Comparison of ENCODE assay signal across 1 cellular context in the genomic region with DNA sequence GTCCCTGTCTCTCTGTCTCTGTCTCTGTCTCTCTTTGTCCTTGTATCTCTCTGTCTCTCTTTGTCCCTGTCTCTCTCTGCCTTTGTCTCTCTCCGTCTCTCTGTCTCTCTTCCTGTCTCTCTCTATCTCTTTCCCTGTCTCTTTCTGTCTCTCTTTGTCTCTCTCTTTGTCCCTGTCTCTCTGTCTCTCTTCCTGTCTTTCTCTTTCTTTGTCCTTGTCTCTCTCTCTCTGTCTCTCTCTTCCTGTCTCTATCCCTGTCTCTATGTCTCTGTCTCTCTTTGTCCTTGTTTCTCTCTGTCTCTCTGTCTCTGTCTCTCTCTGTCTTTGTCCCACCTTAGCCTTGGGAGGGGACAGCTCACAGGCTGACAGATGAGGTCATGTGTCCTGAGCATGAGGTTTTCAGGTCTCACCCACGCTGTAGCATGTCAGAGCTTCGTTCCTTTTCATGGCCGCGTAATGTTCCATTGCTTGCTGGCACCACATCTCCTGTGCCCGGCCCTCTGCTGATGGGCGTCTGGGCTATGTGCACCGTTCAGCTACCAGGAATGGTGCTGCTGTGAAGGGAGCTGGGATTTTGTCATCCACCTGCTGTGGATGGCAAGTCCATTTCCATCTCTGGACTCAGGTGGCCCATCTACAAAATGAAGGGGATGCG.
TF ChIP-seq lines count a peak whose summit lies in the region.

No MANE protein-coding gene starts in this region.

TF ChIP-seq in K562, 482 proteins besides CTCF, POLR2A, EP300 and RAD21 (continued from another document):
- TF ChIP-seq CHD2 (IDR thresholded peaks at IDR 0.05; ENCODE audit: low read depth, low read length) (no peak), ZNF583 (CRISPR knock-in tag; IDR thresholded peaks at IDR 0.05) (no peak), SAFB (IDR thresholded peaks at IDR 0.05; ENCODE audit: borderline replicate concordance, low read depth, low read length) (no peak), FOXK1 (CRISPR knock-in tag; IDR thresholded peaks at IDR 0.05; ENCODE audit: borderline replicate concordance) (no peak), RCOR1 (IDR thresholded peaks at IDR 0.05; ENCODE audit: borderline replicate concordance in 1 of 2, low read depth in 2 of 2, low read length in 2 of 2) (no peak), ZNF449 (CRISPR knock-in tag; IDR thresholded peaks at IDR 0.05) (no peak), SP1 (CRISPR knock-in tag; IDR thresholded peaks at IDR 0.05) (no peak), ZNF277 (CRISPR knock-in tag; IDR thresholded peaks at IDR 0.05; ENCODE audit: borderline replicate concordance) (no peak), FOXP1 (CRISPR knock-in tag; IDR thresholded peaks at IDR 0.05) (0 out of 2 replicates have a peak, but pooled peaks have one; percentile 68), TEAD1 (CRISPR knock-in tag; IDR thresholded peaks at IDR 0.05) (0 out of 4 replicates have a peak, but pooled peaks of 1 of the 2 experiments have one; percentile 13), HNRNPUL1 (IDR thresholded peaks at IDR 0.05; ENCODE audit: low read length) (no peak), GABPB1 (CRISPR knock-in tag; IDR thresholded peaks at IDR 0.05) (no peak), PTBP1 (IDR thresholded peaks at IDR 0.05; ENCODE audit: low read depth, low read length) (peak; percentile 47; the same call in 1 of the 2 replicates), ZNF766 (CRISPR knock-in tag; conservative IDR thresholded peaks at IDR 0.05) (no peak), USF2 (CRISPR knock-in tag; IDR thresholded peaks at IDR 0.05) (0 out of 2 replicates have a peak, but pooled peaks have one; percentile 1), HDAC1 (IDR thresholded peaks at IDR 0.05) (0 out of 4 replicates have a peak, but pooled peaks of 1 of the 2 experiments have one; percentile 24), EWSR1 (IDR thresholded peaks at IDR 0.05; ENCODE audit: borderline replicate concordance, low read depth, partially characterized antibody) (no peak), ZC3H4 (CRISPR knock-in tag; IDR thresholded peaks at IDR 0.05; ENCODE audit: borderline replicate concordance) (no peak), MEF2D (tag; conservative IDR thresholded peaks at IDR 0.05; ENCODE audit: low read depth) (no peak), ZNF507 (tag; conservative IDR thresholded peaks at IDR 0.05) (no peak), ZNF436 (CRISPR knock-in tag; IDR thresholded peaks at IDR 0.05) (no peak), ZNF121 (CRISPR knock-in tag; conservative IDR thresholded peaks at IDR 0.05) (no peak), ZNF274 (IDR thresholded peaks at IDR 0.05; ENCODE audit: borderline replicate concordance, low read depth, low read length) (no peak), ILF3 (IDR thresholded peaks at IDR 0.05; ENCODE audit: borderline replicate concordance) (no peak), ZNF347 (CRISPR knock-in tag; IDR thresholded peaks at IDR 0.05; ENCODE audit: low read depth) (no peak)
- TF ChIP-seq, protein P1, sequence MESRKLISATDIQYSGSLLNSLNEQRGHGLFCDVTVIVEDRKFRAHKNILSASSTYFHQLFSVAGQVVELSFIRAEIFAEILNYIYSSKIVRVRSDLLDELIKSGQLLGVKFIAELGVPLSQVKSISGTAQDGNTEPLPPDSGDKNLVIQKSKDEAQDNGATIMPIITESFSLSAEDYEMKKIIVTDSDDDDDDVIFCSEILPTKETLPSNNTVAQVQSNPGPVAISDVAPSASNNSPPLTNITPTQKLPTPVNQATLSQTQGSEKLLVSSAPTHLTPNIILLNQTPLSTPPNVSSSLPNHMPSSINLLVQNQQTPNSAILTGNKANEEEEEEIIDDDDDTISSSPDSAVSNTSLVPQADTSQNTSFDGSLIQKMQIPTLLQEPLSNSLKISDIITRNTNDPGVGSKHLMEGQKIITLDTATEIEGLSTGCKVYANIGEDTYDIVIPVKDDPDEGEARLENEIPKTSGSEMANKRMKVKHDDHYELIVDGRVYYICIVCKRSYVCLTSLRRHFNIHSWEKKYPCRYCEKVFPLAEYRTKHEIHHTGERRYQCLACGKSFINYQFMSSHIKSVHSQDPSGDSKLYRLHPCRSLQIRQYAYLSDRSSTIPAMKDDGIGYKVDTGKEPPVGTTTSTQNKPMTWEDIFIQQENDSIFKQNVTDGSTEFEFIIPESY (CRISPR knock-in tag; IDR thresholded peaks at IDR 0.05), result no peak
- TF ChIP-seq, protein P2, sequence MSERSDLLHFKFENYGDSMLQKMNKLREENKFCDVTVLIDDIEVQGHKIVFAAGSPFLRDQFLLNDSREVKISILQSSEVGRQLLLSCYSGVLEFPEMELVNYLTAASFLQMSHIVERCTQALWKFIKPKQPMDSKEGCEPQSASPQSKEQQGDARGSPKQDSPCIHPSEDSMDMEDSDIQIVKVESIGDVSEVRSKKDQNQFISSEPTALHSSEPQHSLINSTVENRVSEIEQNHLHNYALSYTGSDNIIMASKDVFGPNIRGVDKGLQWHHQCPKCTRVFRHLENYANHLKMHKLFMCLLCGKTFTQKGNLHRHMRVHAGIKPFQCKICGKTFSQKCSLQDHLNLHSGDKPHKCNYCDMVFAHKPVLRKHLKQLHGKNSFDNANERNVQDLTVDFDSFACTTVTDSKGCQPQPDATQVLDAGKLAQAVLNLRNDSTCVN (CRISPR knock-in tag; IDR thresholded peaks at IDR 0.05), result 0 out of 2 replicates have a peak, but pooled peaks have one; percentile 22
- TF ChIP-seq, protein P3, sequence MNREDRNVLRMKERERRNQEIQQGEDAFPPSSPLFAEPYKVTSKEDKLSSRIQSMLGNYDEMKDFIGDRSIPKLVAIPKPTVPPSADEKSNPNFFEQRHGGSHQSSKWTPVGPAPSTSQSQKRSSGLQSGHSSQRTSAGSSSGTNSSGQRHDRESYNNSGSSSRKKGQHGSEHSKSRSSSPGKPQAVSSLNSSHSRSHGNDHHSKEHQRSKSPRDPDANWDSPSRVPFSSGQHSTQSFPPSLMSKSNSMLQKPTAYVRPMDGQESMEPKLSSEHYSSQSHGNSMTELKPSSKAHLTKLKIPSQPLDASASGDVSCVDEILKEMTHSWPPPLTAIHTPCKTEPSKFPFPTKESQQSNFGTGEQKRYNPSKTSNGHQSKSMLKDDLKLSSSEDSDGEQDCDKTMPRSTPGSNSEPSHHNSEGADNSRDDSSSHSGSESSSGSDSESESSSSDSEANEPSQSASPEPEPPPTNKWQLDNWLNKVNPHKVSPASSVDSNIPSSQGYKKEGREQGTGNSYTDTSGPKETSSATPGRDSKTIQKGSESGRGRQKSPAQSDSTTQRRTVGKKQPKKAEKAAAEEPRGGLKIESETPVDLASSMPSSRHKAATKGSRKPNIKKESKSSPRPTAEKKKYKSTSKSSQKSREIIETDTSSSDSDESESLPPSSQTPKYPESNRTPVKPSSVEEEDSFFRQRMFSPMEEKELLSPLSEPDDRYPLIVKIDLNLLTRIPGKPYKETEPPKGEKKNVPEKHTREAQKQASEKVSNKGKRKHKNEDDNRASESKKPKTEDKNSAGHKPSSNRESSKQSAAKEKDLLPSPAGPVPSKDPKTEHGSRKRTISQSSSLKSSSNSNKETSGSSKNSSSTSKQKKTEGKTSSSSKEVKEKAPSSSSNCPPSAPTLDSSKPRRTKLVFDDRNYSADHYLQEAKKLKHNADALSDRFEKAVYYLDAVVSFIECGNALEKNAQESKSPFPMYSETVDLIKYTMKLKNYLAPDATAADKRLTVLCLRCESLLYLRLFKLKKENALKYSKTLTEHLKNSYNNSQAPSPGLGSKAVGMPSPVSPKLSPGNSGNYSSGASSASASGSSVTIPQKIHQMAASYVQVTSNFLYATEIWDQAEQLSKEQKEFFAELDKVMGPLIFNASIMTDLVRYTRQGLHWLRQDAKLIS (CRISPR knock-in tag; IDR thresholded peaks at IDR 0.05), result no peak
